Comparison of ENCODE assay signal across 16 cellular contexts in genomic region chr1:69861641-69862040, GRCh38.
"Had no signal": no experiment of that assay in that cellular context is flagged by ENCODE, and none has a peak within 500 bp of the region (broad histone marks: within the 10 kb centered on the region; RNA-seq: fewer than 3 reads in every experiment).

No MANE protein-coding gene starts in this region.

- ATAC-seq: esophagus mucosa; gastrocnemius medialis; left ventricle myocardium superior; lower lobe of right lung; naive thymus-derived CD8-positive, alpha-beta T cell; right cardiac atrium; stimulated activated memory B cell treated with anti-CD40 and anti-IgM and Interleukin-4, amounts not matched to agents 10 μg/mL and 1 μg/mL and 100 μg/mL, for 72 hours; stimulated activated naive CD8-positive, alpha-beta T cell treated with anti-CD3 and anti-CD28 coated beads, Interleukin-15, Interleukin-2, amounts not matched to agents 100 U/mL and 50 U/mL, for 24 hours had no signal

- H3K27me3 Mint-ChIP-seq: naive thymus-derived CD8-positive, alpha-beta T cell; stimulated activated memory B cell treated with anti-CD40 and anti-IgM and Interleukin-4, amounts not matched to agents 10 μg/mL and 1 μg/mL and 100 μg/mL, for 72 hours; type B pancreatic cell had no signal

- DNase-seq: foreskin fibroblast; gastrocnemius medialis; left ventricle myocardium superior; lower lobe of right lung; naive thymus-derived CD8-positive, alpha-beta T cell; nephron progenitor cell; right cardiac atrium; sigmoid colon; stimulated activated CD4-positive, alpha-beta T cell treated with anti-CD3 and anti-CD28 coated beads, Interleukin-4, amount 100 ng/mL, for 4 hours; stimulated activated naive CD8-positive, alpha-beta T cell treated with anti-CD3 and anti-CD28 coated beads, Interleukin-15, Interleukin-2, amounts not matched to agents 100 U/mL and 50 U/mL, for 24 hours; substantia nigra; testis; tibial artery had no signal

- H3K4me1 Mint-ChIP-seq: naive thymus-derived CD8-positive, alpha-beta T cell; nephron progenitor cell; stimulated activated memory B cell treated with anti-CD40 and anti-IgM and Interleukin-4, amounts not matched to agents 10 μg/mL and 1 μg/mL and 100 μg/mL, for 72 hours had no signal

- H3K36me3 Mint-ChIP-seq: naive thymus-derived CD8-positive, alpha-beta T cell; stimulated activated memory B cell treated with anti-CD40 and anti-IgM and Interleukin-4, amounts not matched to agents 10 μg/mL and 1 μg/mL and 100 μg/mL, for 72 hours; type B pancreatic cell had no signal

- H3K9me3 Mint-ChIP-seq: nephron progenitor cell, type B pancreatic cell had no signal

- H3K4me3 Mint-ChIP-seq: naive thymus-derived CD8-positive, alpha-beta T cell; nephron progenitor cell; stimulated activated memory B cell treated with anti-CD40 and anti-IgM and Interleukin-4, amounts not matched to agents 10 μg/mL and 1 μg/mL and 100 μg/mL, for 72 hours; type B pancreatic cell had no signal

- H3K27ac Mint-ChIP-seq: naive thymus-derived CD8-positive, alpha-beta T cell; nephron progenitor cell; stimulated activated memory B cell treated with anti-CD40 and anti-IgM and Interleukin-4, amounts not matched to agents 10 μg/mL and 1 μg/mL and 100 μg/mL, for 72 hours; type B pancreatic cell had no signal
